1 cellular context compared by ENCODE assay signal in the genomic region with DNA sequence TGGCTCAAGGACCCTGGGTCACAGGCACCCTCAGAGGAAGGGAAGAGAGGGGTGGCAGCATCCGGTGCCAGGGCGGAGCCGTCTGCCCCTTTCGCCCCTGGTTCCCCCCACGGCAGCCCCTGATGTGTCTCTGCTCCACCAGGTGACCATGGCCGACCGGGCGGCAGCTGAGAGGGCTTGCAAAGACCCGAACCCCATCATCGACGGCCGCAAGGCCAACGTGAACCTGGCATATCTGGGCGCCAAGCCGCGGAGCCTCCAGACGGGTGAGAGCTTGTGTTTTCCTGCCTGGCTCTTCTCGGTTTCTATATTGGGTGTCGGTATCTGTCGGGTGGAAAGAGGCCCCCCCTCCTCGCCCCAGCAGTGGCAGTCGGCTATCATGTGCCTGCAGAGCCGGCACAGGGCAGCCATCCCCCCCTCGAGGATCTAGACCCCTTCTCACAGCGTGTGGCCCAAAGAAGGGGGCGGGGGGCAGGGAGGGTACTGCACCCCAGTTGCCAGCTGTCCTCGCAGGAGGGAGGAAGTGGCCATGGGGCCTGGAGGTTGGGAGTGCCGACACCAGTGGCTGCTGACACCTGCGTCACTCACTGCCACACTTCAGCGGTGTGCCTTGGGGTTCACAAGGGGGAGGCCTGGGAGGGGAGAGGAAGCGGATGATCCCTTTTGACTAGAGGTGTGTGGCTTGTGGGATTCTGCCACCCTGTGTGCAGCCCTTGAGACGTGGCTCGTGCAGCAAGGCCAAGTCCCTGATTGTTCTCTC.
TF ChIP-seq lines count a peak whose summit lies in the region.

No MANE protein-coding gene starts in this region.

TF ChIP-seq in GM23338, 12 proteins besides CTCF, POLR2A, EP300 and RAD21 (continued from another document):
- TF ChIP-seq, protein P1, sequence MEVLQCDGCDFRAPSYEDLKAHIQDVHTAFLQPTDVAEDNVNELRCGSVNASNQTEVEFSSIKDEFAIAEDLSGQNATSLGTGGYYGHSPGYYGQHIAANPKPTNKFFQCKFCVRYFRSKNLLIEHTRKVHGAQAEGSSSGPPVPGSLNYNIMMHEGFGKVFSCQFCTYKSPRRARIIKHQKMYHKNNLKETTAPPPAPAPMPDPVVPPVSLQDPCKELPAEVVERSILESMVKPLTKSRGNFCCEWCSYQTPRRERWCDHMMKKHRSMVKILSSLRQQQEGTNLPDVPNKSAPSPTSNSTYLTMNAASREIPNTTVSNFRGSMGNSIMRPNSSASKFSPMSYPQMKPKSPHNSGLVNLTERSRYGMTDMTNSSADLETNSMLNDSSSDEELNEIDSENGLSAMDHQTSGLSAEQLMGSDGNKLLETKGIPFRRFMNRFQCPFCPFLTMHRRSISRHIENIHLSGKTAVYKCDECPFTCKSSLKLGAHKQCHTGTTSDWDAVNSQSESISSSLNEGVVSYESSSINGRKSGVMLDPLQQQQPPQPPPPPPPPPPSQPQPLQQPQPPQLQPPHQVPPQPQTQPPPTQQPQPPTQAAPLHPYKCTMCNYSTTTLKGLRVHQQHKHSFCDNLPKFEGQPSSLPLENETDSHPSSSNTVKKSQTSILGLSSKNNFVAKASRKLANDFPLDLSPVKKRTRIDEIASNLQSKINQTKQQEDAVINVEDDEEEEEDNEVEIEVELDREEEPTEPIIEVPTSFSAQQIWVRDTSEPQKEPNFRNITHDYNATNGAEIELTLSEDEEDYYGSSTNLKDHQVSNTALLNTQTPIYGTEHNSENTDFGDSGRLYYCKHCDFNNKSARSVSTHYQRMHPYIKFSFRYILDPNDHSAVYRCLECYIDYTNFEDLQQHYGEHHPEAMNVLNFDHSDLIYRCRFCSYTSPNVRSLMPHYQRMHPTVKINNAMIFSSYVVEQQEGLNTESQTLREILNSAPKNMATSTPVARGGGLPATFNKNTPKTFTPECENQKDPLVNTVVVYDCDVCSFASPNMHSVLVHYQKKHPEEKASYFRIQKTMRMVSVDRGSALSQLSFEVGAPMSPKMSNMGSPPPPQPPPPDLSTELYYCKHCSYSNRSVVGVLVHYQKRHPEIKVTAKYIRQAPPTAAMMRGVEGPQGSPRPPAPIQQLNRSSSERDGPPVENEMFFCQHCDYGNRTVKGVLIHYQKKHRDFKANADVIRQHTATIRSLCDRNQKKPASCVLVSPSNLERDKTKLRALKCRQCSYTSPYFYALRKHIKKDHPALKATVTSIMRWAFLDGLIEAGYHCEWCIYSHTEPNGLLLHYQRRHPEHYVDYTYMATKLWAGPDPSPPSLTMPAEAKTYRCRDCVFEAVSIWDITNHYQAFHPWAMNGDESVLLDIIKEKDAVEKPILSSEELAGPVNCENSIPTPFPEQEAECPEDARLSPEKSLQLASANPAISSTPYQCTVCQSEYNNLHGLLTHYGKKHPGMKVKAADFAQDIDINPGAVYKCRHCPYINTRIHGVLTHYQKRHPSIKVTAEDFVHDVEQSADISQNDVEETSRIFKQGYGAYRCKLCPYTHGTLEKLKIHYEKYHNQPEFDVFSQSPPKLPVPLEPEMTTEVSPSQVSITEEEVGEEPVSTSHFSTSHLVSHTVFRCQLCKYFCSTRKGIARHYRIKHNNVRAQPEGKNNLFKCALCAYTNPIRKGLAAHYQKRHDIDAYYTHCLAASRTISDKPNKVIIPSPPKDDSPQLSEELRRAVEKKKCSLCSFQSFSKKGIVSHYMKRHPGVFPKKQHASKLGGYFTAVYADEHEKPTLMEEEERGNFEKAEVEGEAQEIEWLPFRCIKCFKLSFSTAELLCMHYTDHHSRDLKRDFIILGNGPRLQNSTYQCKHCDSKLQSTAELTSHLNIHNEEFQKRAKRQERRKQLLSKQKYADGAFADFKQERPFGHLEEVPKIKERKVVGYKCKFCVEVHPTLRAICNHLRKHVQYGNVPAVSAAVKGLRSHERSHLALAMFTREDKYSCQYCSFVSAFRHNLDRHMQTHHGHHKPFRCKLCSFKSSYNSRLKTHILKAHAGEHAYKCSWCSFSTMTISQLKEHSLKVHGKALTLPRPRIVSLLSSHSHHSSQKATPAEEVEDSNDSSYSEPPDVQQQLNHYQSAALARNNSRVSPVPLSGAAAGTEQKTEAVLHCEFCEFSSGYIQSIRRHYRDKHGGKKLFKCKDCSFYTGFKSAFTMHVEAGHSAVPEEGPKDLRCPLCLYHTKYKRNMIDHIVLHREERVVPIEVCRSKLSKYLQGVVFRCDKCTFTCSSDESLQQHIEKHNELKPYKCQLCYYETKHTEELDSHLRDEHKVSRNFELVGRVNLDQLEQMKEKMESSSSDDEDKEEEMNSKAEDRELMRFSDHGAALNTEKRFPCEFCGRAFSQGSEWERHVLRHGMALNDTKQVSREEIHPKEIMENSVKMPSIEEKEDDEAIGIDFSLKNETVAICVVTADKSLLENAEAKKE (CRISPR knock-in tag; IDR thresholded peaks at IDR 0.05), result no peak
- TF ChIP-seq JUNB (IDR thresholded peaks at IDR 0.05; ENCODE audit: unreplicated experiment), result no peak
